1 cellular context compared by ENCODE assay signal in genomic region chr10:121695731-121696464, GRCh38.
TF ChIP-seq lines count a peak whose summit lies in the region.

No MANE protein-coding gene starts in this region.

TF ChIP-seq in HepG2, 621 proteins besides CTCF, POLR2A, EP300 and RAD21 (continued from another document and continues in another):
- 0 out of 2 replicates have a peak, but pooled peaks have one; percentile 21 for TF ChIP-seq PRDM10 (CRISPR knock-in tag; IDR thresholded peaks at IDR 0.05; ENCODE audit: low read depth)
- TF ChIP-seq SOX6 (IDR thresholded peaks at IDR 0.05): no peak
- TF ChIP-seq SOX6 (CRISPR knock-in tag; IDR thresholded peaks at IDR 0.05): peak; percentile 48; the same call in 1 of the 2 replicates
- no peak for TF ChIP-seq MYNN (CRISPR knock-in tag; IDR thresholded peaks at IDR 0.05; ENCODE audit: low read depth)
- no peak for TF ChIP-seq ZNF652 (CRISPR knock-in tag; IDR thresholded peaks at IDR 0.05; ENCODE audit: borderline replicate concordance, low read depth)
- no peak for TF ChIP-seq ZNF260 (CRISPR knock-in tag; IDR thresholded peaks at IDR 0.05; ENCODE audit: borderline replicate concordance, low read depth)
- no peak for TF ChIP-seq SOX13 (IDR thresholded peaks at IDR 0.05)
- TF ChIP-seq SOX13 (CRISPR knock-in tag; conservative IDR thresholded peaks at IDR 0.05 in 1 of 2, IDR thresholded peaks at IDR 0.05 in 1 of 2): peak in 1 of 2 experiments; percentile 39; a peak in 1 of 4 replicates
- 0 out of 2 replicates have a peak, but pooled peaks have one; percentile 28 for TF ChIP-seq TBX2 (CRISPR knock-in tag; IDR thresholded peaks at IDR 0.05; ENCODE audit: borderline replicate concordance)
- TF ChIP-seq EHMT2 (IDR thresholded peaks at IDR 0.05; ENCODE audit: borderline replicate concordance, low read depth, low read length): peak; percentile 54; the same call in 1 of the 2 replicates
- no peak for TF ChIP-seq SIX1 (CRISPR knock-in tag; IDR thresholded peaks at IDR 0.05; ENCODE audit: borderline replicate concordance)
- TF ChIP-seq, protein P1, sequence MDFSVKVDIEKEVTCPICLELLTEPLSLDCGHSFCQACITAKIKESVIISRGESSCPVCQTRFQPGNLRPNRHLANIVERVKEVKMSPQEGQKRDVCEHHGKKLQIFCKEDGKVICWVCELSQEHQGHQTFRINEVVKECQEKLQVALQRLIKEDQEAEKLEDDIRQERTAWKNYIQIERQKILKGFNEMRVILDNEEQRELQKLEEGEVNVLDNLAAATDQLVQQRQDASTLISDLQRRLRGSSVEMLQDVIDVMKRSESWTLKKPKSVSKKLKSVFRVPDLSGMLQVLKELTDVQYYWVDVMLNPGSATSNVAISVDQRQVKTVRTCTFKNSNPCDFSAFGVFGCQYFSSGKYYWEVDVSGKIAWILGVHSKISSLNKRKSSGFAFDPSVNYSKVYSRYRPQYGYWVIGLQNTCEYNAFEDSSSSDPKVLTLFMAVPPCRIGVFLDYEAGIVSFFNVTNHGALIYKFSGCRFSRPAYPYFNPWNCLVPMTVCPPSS (IDR thresholded peaks at IDR 0.05): no peak
- TF ChIP-seq, protein P2, sequence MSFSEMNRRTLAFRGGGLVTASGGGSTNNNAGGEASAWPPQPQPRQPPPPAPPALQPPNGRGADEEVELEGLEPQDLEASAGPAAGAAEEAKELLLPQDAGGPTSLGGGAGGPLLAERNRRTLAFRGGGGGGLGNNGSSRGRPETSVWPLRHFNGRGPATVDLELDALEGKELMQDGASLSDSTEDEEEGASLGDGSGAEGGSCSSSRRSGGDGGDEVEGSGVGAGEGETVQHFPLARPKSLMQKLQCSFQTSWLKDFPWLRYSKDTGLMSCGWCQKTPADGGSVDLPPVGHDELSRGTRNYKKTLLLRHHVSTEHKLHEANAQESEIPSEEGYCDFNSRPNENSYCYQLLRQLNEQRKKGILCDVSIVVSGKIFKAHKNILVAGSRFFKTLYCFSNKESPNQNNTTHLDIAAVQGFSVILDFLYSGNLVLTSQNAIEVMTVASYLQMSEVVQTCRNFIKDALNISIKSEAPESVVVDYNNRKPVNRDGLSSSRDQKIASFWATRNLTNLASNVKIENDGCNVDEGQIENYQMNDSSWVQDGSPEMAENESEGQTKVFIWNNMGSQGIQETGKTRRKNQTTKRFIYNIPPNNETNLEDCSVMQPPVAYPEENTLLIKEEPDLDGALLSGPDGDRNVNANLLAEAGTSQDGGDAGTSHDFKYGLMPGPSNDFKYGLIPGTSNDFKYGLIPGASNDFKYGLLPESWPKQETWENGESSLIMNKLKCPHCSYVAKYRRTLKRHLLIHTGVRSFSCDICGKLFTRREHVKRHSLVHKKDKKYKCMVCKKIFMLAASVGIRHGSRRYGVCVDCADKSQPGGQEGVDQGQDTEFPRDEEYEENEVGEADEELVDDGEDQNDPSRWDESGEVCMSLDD (CRISPR knock-in tag; IDR thresholded peaks at IDR 0.05; ENCODE audit: borderline replicate concordance): no peak
- TF ChIP-seq, protein P3, sequence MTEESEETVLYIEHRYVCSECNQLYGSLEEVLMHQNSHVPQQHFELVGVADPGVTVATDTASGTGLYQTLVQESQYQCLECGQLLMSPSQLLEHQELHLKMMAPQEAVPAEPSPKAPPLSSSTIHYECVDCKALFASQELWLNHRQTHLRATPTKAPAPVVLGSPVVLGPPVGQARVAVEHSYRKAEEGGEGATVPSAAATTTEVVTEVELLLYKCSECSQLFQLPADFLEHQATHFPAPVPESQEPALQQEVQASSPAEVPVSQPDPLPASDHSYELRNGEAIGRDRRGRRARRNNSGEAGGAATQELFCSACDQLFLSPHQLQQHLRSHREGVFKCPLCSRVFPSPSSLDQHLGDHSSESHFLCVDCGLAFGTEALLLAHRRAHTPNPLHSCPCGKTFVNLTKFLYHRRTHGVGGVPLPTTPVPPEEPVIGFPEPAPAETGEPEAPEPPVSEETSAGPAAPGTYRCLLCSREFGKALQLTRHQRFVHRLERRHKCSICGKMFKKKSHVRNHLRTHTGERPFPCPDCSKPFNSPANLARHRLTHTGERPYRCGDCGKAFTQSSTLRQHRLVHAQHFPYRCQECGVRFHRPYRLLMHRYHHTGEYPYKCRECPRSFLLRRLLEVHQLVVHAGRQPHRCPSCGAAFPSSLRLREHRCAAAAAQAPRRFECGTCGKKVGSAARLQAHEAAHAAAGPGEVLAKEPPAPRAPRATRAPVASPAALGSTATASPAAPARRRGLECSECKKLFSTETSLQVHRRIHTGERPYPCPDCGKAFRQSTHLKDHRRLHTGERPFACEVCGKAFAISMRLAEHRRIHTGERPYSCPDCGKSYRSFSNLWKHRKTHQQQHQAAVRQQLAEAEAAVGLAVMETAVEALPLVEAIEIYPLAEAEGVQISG (CRISPR knock-in tag; IDR thresholded peaks at IDR 0.05): no peak
- TF ChIP-seq ZNF674 (CRISPR knock-in tag; IDR thresholded peaks at IDR 0.05; ENCODE audit: low read depth): no peak
- TF ChIP-seq MIXL1 (CRISPR knock-in tag; IDR thresholded peaks at IDR 0.05): 0 out of 2 replicates have a peak, but pooled peaks have one; percentile 14
- peak; percentile 40; the same call in 1 of the 2 replicates for TF ChIP-seq PAXIP1 (CRISPR knock-in tag; conservative IDR thresholded peaks at IDR 0.05)
- TF ChIP-seq HDAC1 (CRISPR knock-in tag; IDR thresholded peaks at IDR 0.05): no peak
- TF ChIP-seq NCOA2 (CRISPR knock-in tag; IDR thresholded peaks at IDR 0.05): peak; percentile 14; the same call in 1 of the 2 replicates
- TF ChIP-seq RXRA (CRISPR knock-in tag; IDR thresholded peaks at IDR 0.05): peak; percentile 46; the same call in 1 of the 2 replicates
- TF ChIP-seq SRSF4 (IDR thresholded peaks at IDR 0.05; ENCODE audit: low read depth, low read length, poor library complexity, severe bottlenecking): no peak
- TF ChIP-seq ZBTB7B (CRISPR knock-in tag; IDR thresholded peaks at IDR 0.05): peak; percentile 54; the same call in 1 of the 2 replicates
- TF ChIP-seq, protein P4, sequence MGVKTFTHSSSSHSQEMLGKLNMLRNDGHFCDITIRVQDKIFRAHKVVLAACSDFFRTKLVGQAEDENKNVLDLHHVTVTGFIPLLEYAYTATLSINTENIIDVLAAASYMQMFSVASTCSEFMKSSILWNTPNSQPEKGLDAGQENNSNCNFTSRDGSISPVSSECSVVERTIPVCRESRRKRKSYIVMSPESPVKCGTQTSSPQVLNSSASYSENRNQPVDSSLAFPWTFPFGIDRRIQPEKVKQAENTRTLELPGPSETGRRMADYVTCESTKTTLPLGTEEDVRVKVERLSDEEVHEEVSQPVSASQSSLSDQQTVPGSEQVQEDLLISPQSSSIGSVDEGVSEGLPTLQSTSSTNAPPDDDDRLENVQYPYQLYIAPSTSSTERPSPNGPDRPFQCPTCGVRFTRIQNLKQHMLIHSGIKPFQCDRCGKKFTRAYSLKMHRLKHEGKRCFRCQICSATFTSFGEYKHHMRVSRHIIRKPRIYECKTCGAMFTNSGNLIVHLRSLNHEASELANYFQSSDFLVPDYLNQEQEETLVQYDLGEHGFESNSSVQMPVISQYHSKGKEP (CRISPR knock-in tag; IDR thresholded peaks at IDR 0.05): no peak
- no peak for TF ChIP-seq ATRX (CRISPR knock-in tag; IDR thresholded peaks at IDR 0.05; ENCODE audit: borderline replicate concordance)
- no peak for TF ChIP-seq HDAC6 (IDR thresholded peaks at IDR 0.05; ENCODE audit: low read depth, low read length)
- 0 out of 2 replicates have a peak, but pooled peaks have one; percentile 47 for TF ChIP-seq ZNF644 (CRISPR knock-in tag; IDR thresholded peaks at IDR 0.05; ENCODE audit: low read depth)
- TF ChIP-seq ZNF629 (CRISPR knock-in tag; conservative IDR thresholded peaks at IDR 0.05): 0 out of 2 replicates have a peak, but pooled peaks have one; percentile 34
- TF ChIP-seq ZNF292 (CRISPR knock-in tag; IDR thresholded peaks at IDR 0.05; ENCODE audit: borderline replicate concordance, low read depth): peak; percentile 46; the same call in 1 of the 2 replicates
- TF ChIP-seq ZNF691 (CRISPR knock-in tag; IDR thresholded peaks at IDR 0.05; ENCODE audit: borderline replicate concordance, low read depth): no peak
- peak; percentile 55; the same call in 1 of the 2 replicates for TF ChIP-seq NCOR1 (IDR thresholded peaks at IDR 0.05; ENCODE audit: borderline replicate concordance, low read length)
- no peak for TF ChIP-seq LCORL (IDR thresholded peaks at IDR 0.05)
- TF ChIP-seq LCORL (CRISPR knock-in tag; IDR thresholded peaks at IDR 0.05): no peak
- no peak for TF ChIP-seq ZBTB34 (CRISPR knock-in tag; IDR thresholded peaks at IDR 0.05)
- TF ChIP-seq HNF4G (IDR thresholded peaks at IDR 0.05; ENCODE audit: borderline replicate concordance, low read depth, low read length): peak; percentile 84
- TF ChIP-seq HNF4G (CRISPR knock-in tag; IDR thresholded peaks at IDR 0.05; ENCODE audit: borderline replicate concordance, low read depth): no peak
- no peak for TF ChIP-seq XBP1 (CRISPR knock-in tag; IDR thresholded peaks at IDR 0.05)
- TF ChIP-seq DNMT1 (CRISPR knock-in tag; IDR thresholded peaks at IDR 0.05): no peak
- peak; percentile 35; the same call in 1 of the 2 replicates for TF ChIP-seq SALL1 (CRISPR knock-in tag; IDR thresholded peaks at IDR 0.05)
- no peak for TF ChIP-seq CREB3 (CRISPR knock-in tag; IDR thresholded peaks at IDR 0.05)
- peak; percentile 48 for TF ChIP-seq TEAD3 (CRISPR knock-in tag; optimal IDR thresholded peaks at IDR 0.05; ENCODE audit: borderline replicate concordance)
- no peak for TF ChIP-seq ERF (CRISPR knock-in tag; IDR thresholded peaks at IDR 0.05)
- no peak for TF ChIP-seq CEBPB (IDR thresholded peaks at IDR 0.05; ENCODE audit: borderline replicate concordance, low read depth, low read length)
- TF ChIP-seq ZNF432 (CRISPR knock-in tag; IDR thresholded peaks at IDR 0.05; ENCODE audit: borderline replicate concordance): no peak
